In the genomic region with DNA sequence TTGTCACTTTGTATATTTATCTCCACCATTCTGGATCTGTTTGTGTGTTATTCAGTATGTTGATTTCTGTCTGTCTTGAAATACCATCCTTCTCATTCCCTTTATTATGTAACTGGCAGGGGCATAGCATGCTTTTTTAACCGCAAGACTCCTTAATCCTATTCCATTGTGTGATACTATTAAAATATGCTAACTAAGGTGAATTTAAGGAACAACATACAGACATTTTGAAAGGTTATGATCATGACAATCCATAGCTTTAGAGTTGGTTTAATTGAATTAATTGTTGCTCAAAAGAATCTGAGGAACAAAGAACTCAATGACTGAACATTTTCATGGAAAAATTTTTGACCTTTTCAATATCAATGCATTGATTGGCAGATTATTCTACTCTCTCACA, we compare ENCODE assay signal across 2 cellular contexts.
TF ChIP-seq lines count a peak whose summit lies in the region.

No MANE protein-coding gene starts in this region.

TF ChIP-seq in HepG2, 621 proteins besides CTCF, POLR2A, EP300 and RAD21 (continued from another document):
- TF ChIP-seq CEBPZ (IDR thresholded peaks at IDR 0.05; ENCODE audit: low read length) (no peak), SMAD9 (CRISPR knock-in tag; IDR thresholded peaks at IDR 0.05) (no peak), CREBL2 (CRISPR knock-in tag; IDR thresholded peaks at IDR 0.05; ENCODE audit: borderline replicate concordance) (no peak), MAFK (conservative IDR thresholded peaks at IDR 0.05 in 1 of 2, IDR thresholded peaks at IDR 0.05 in 1 of 2; ENCODE audit: low read length in 2 of 2) (peak; percentile 64 to 78; a peak in 3 of 4 replicates), ZIK1 (CRISPR knock-in tag; IDR thresholded peaks at IDR 0.05; ENCODE audit: borderline replicate concordance, low read depth) (no peak), ZNF646 (CRISPR knock-in tag; IDR thresholded peaks at IDR 0.05) (no peak), MAFF (IDR thresholded peaks at IDR 0.05; ENCODE audit: low read depth, low read length) (peak; percentile 56; the same call in 1 of the 2 replicates), NONO (IDR thresholded peaks at IDR 0.05) (no peak), NONO (CRISPR knock-in tag; conservative IDR thresholded peaks at IDR 0.05) (no peak), ZNF788 (CRISPR knock-in tag; IDR thresholded peaks at IDR 0.05; ENCODE audit: borderline replicate concordance) (no peak)
- TF ChIP-seq, protein P1, sequence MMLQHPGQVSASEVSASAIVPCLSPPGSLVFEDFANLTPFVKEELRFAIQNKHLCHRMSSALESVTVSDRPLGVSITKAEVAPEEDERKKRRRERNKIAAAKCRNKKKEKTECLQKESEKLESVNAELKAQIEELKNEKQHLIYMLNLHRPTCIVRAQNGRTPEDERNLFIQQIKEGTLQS (CRISPR knock-in tag; IDR thresholded peaks at IDR 0.05), result no peak
- TF ChIP-seq, protein P2, sequence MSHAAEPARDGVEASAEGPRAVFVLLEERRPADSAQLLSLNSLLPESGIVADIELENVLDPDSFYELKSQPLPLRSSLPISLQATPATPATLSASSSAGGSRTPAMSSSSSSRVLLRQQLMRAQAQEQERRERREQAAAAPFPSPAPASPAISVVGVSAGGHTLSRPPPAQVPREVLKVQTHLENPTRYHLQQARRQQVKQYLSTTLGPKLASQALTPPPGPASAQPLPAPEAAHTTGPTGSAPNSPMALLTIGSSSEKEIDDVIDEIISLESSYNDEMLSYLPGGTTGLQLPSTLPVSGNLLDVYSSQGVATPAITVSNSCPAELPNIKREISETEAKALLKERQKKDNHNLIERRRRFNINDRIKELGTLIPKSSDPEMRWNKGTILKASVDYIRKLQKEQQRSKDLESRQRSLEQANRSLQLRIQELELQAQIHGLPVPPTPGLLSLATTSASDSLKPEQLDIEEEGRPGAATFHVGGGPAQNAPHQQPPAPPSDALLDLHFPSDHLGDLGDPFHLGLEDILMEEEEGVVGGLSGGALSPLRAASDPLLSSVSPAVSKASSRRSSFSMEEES (CRISPR knock-in tag; IDR thresholded peaks at IDR 0.05), result no peak

TF ChIP-seq in WTC11, 78 proteins besides CTCF, POLR2A, EP300 and RAD21 (continued from another document):
- TF ChIP-seq ZNF219 (CRISPR knock-in tag; IDR thresholded peaks at IDR 0.05; ENCODE audit: borderline replicate concordance) (no peak), ELF4 (CRISPR knock-in tag; IDR thresholded peaks at IDR 0.05; ENCODE audit: low read depth) (no peak), GTF2I (CRISPR knock-in tag; conservative IDR thresholded peaks at IDR 0.05) (no peak), OVOL2 (CRISPR knock-in tag; IDR thresholded peaks at IDR 0.05; ENCODE audit: borderline replicate concordance) (no peak), EMX1 (CRISPR knock-in tag; IDR thresholded peaks at IDR 0.05) (no peak), GRHL2 (CRISPR knock-in tag; IDR thresholded peaks at IDR 0.05; ENCODE audit: insufficient replicate concordance, severe bottlenecking) (no peak), CREB1 (CRISPR knock-in tag; IDR thresholded peaks at IDR 0.05) (no peak), FOXP1 (CRISPR knock-in tag; IDR thresholded peaks at IDR 0.05; ENCODE audit: borderline replicate concordance) (no peak), KAT7 (CRISPR knock-in tag; IDR thresholded peaks at IDR 0.05; ENCODE audit: borderline replicate concordance) (no peak)
